ENCODE assay signal across 11 cellular contexts in the genomic region with DNA sequence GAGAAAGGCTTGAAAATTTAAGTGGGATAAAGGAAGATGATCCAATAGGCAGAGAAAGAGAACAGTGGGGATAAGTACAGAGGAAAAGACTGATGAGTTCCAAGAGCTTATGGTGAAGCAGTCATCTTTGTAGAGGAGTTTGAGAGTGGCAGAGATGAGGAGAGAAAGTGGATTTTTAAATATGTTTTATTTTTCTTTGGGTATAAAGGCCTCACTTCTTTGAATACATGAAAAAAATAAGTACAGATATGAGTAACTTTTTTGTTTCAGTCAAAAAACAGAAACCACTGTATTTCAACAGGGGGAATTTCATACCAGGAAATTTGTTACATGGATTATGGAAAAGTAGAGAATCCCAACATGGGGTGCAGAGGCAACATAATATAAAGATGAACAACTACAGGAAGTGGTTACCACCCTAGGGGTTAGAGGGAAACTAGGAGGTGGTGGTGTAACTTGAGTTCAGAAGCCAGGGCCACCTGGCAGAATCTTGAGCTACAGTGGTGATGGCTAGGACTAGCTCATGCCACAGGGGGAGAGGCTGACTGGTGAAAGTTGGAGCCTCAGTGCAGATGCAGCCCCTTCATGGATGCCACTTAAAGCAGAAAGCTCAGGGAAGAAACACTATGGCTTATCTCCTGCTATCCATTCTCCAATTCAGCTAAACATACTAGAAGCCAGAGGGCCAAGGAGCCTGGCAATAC. TPM values are rescaled to one million over a fixed set of nuclear protein-coding genes. Genes with fewer than 3 reads are reported as not detected.
DNase-seq lines count a peak whose midpoint lies in the region; ATAC-seq, FAIRE-seq and TF ChIP-seq lines count a peak whose summit lies in the region.
"Had no signal": no experiment of that assay in that cellular context is flagged by ENCODE, and none has a peak within 500 bp of the region (broad histone marks: within the 10 kb centered on the region; RNA-seq: fewer than 3 reads in every experiment).

No MANE protein-coding gene starts in this region.

- no peaks in the 10 kb centered on the region for H3K27me3 ChIP-seq in Karpas-422 (ENCODE audit: low read length)
- no peaks in the 10 kb centered on the region for H3K27me3 ChIP-seq in spleen (replicated peaks in 1 of 7)
- no peaks in the 10 kb centered on the region for H3K27me3 ChIP-seq in neuronal stem cell (ENCODE audit: control insufficient read depth in 3 of 3, insufficient read depth in 3 of 3, low read depth in 1 of 3, low read length in 3 of 3)
- H3K27me3 ChIP-seq: cardiac muscle cell had no signal

- no peak overlapping the region for H3K4ac ChIP-seq in neuronal stem cell (ENCODE audit: low read length)

- H2BK15ac ChIP-seq in neuronal stem cell (ENCODE audit: low read length): no peak overlapping the region

- no peaks in the 10 kb centered on the region for H3K36me3 ChIP-seq in Karpas-422 (ENCODE audit: insufficient read depth, low read length)
- no peaks in the 10 kb centered on the region for H3K36me3 ChIP-seq in spleen
- H3K36me3 ChIP-seq in neuronal stem cell (replicated peaks in 1 of 2; ENCODE audit: control insufficient read depth in 2 of 2, insufficient read depth in 2 of 2, low read length in 2 of 2): no peaks in the 10 kb centered on the region
- H3K36me3 ChIP-seq: cardiac muscle cell, prostate gland had no signal

- H2BK5ac ChIP-seq in neuronal stem cell (ENCODE audit: low read length): no peak overlapping the region

- H3K27ac ChIP-seq in Karpas-422 (ENCODE audit: low read length) (peak overlapping the region; percentile 67), spleen (peak overlapping the region in 7 of 8 donors; percentile 52 to 81 (median 67)), neuronal stem cell (replicated peaks; ENCODE audit: low read length) (no peak overlapping the region)
- H3K27ac ChIP-seq: cardiac muscle cell, prostate gland had no signal

- no peak overlapping the region for H3K14ac ChIP-seq in neuronal stem cell (ENCODE audit: low read length)

- H3K18ac ChIP-seq in neuronal stem cell (ENCODE audit: low read length): no peak overlapping the region

- H4K8ac ChIP-seq in neuronal stem cell (ENCODE audit: low read depth, low read length): no peak overlapping the region

- H3K9me3 ChIP-seq in Karpas-422 (ENCODE audit: low read length): no peaks in the 10 kb centered on the region
- H3K9me3 ChIP-seq in spleen: no peaks in the 10 kb centered on the region
- H3K9me3 ChIP-seq in neuronal stem cell (replicated peaks in 1 of 2; ENCODE audit: control insufficient read depth in 2 of 2, insufficient read depth in 1 of 2, low read depth in 1 of 2, low read length in 2 of 2): no peaks in the 10 kb centered on the region
- H3K9me3 ChIP-seq: prostate gland had no signal

- H3K79me1 ChIP-seq in neuronal stem cell (ENCODE audit: low read depth, low read length): no peaks in the 10 kb centered on the region

- FAIRE-seq in GM12891 (lab: Jason Lieb, UNC): no peak

- peak; percentile 2 for DNase-seq in activated CD4-positive, alpha-beta T cell treated with anti-CD3 and anti-CD28 coated beads for 48 hours
- DNase-seq in activated CD4-positive, alpha-beta T cell treated with anti-CD3 and anti-CD28 coated beads, Interleukin-2, amount 50 U/mL, for 1 hour: no peak
- DNase-seq in Karpas-422 (peak; percentile 74), spleen (peak; percentile 70), NCI-H446 (lab: John Stamatoyannopoulos, UW) (no peak), GM12891 (ENCODE audit: insufficient read length, low spot score) (no peak), neuronal stem cell (ENCODE audit: low spot score) (no peak)
- DNase-seq: NCI-H1930 had no signal

- no peak overlapping the region for H2BK120ac ChIP-seq in neuronal stem cell (ENCODE audit: low read depth, low read length)

- H2AFZ ChIP-seq in Karpas-422 (ENCODE audit: low read length) (peak overlapping the region; percentile 31; the same call in 1 of the 2 replicates), neuronal stem cell (ENCODE audit: low read length) (no peak overlapping the region)

- H3K4me3 ChIP-seq in Karpas-422 (ENCODE audit: low read length) (no peak overlapping the region), spleen (no peak overlapping the region), neuronal stem cell (ENCODE audit: low read length in 2 of 2) (no peak overlapping the region)
- H3K4me3 ChIP-seq: cardiac muscle cell, prostate gland had no signal

- intact Hi-C loops in spleen (cut with DNase I; ENCODE audit: low total_unique reads): no loop called here

- H3K23ac ChIP-seq in neuronal stem cell (ENCODE audit: low read depth, low read length, poor library complexity): no peak overlapping the region

- no peaks in the 10 kb centered on the region for H3K79me2 ChIP-seq in Karpas-422 (ENCODE audit: low read length)

- H3K9ac ChIP-seq in Karpas-422 (ENCODE audit: low read length): peak overlapping the region; percentile 20; the same call in 1 of the 2 replicates
- no peak overlapping the region for H3K9ac ChIP-seq in neuronal stem cell (ENCODE audit: low read depth, low read length, poor library complexity)

- H2BK12ac ChIP-seq in neuronal stem cell (ENCODE audit: low read length): no peak overlapping the region

- TF ChIP-seq POLR2A in spleen (IDR thresholded peaks at IDR 0.05): no peak
- no peak for TF ChIP-seq POLR2A in GM12891 (IDR thresholded peaks at IDR 0.05; ENCODE audit: low read depth, low read length)

- no peaks in the 10 kb centered on the region for H3K9me2 ChIP-seq in Karpas-422 (replicated peaks; ENCODE audit: insufficient read depth, low read length)

- H3K4me2 ChIP-seq in Karpas-422 (ENCODE audit: low read depth, low read length, poor library complexity, severe bottlenecking): peak overlapping the region; percentile 42
- no peak overlapping the region for H3K4me2 ChIP-seq in neuronal stem cell (ENCODE audit: insufficient read depth, low read length, poor library complexity, severe bottlenecking)

- H3K4me1 ChIP-seq in Karpas-422 (ENCODE audit: low read length) (peaks cover 37% of the 10 kb centered on the region), spleen (peaks cover 5 to 35% (median 14%) of the 10 kb centered on the region in 6 donors), neuronal stem cell (ENCODE audit: control insufficient read depth in 2 of 2, insufficient read depth in 1 of 2, low read depth in 1 of 2, low read length in 2 of 2) (no peaks in the 10 kb centered on the region)
- H3K4me1 ChIP-seq: prostate gland had no signal

- no peak overlapping the region for H4K91ac ChIP-seq in neuronal stem cell (ENCODE audit: low read depth, low read length, poor library complexity)

- H2AK5ac ChIP-seq in neuronal stem cell (ENCODE audit: low read depth, low read length): no peak overlapping the region

- TF ChIP-seq CTCF in spleen (IDR thresholded peaks at IDR 0.05 in 8 of 11, conservative IDR thresholded peaks at IDR 0.05 in 3 of 11): no peak

- ATAC-seq in HG02610 (IDR thresholded peaks at IDR 0.05; ENCODE audit: unreplicated experiment): peak; percentile 77

- H4K20me1 ChIP-seq in Karpas-422 (ENCODE audit: insufficient read depth, low read depth, low read length): no peaks in the 10 kb centered on the region

TF ChIP-seq in GM12891, 5 proteins besides CTCF, POLR2A, EP300 and RAD21:
- no peak for TF ChIP-seq PAX5 (IDR thresholded peaks at IDR 0.05; ENCODE audit: insufficient read depth, low read length, severe bottlenecking)
- TF ChIP-seq SPI1 (IDR thresholded peaks at IDR 0.05; ENCODE audit: low read depth, low read length): no peak
- TF ChIP-seq POU2F2 (IDR thresholded peaks at IDR 0.05; ENCODE audit: low read depth, low read length): no peak
- no peak for TF ChIP-seq POLR2AphosphoS5 (IDR thresholded peaks at IDR 0.05; ENCODE audit: low read depth, low read length)
- no peak for TF ChIP-seq TAF1 (IDR thresholded peaks at IDR 0.05; ENCODE audit: low read depth, low read length)

RNA-seq across cellular contexts. Expression of gene CYBB, which starts 3.4 kb away (rescaled TPM):
- total RNA-seq in Karpas-422 (2014; rRNA removed; shearing (Covaris generic); ENCODE audit: low replicate concordance): 13.4 and 14.4 TPM in 2 replicates
- total RNA-seq in spleen: 100 to 1,000 TPM; 129 to 231 (median 200) TPM
- polyA plus RNA-seq in spleen: 10 to 100 TPM; 30.5 to 38.7 (median 35.5) TPM
- polyA plus RNA-seq in GM12891 (2012; ENCODE audit: low read depth, missing spikeins): 24.7 TPM
- polyA plus RNA-seq in neuronal stem cell (2013, experiment 1 of 2): 0.01 TPM
- 0.03 TPM for polyA plus RNA-seq in neuronal stem cell (2013, experiment 2 of 2)

Comparison
In these comparisons a context has a peak if more than half of its experiments do, and no peak if none do; other contexts are left out.
1. DNase-seq: peak in activated CD4-positive, alpha-beta T cell treated with anti-CD3 and anti-CD28 coated beads for 48 hours (single experiment), Karpas-422 (single experiment) and spleen (single experiment); none in activated CD4-positive, alpha-beta T cell treated with anti-CD3 and anti-CD28 coated beads, Interleukin-2, amount 50 U/mL, for 1 hour (single experiment), NCI-H446 (0 of 2), GM12891 (single experiment) and neuronal stem cell (single experiment).